17 cellular contexts compared by ENCODE assay signal in the genomic region with DNA sequence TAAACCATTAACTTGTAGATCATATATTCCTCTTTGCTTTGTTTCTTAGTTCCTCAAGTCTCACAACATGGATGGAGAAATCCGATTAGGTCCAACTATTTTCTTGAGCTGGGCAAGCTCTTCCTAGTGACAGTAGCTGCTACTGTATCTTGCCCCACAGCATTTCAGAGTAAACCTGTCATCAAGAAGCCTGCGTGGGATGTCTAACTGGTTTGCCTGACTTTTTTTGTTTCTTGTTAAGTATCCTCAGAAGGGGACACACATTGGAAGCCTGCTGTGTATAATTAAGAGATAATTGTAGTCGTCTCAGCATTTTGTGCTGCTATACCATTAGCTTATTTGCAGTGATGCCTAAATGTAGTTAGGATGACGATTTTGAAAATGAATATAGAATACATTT. TPM values are rescaled to one million over a fixed set of nuclear protein-coding genes. Genes with fewer than 3 reads are reported as not detected.
DNase-seq lines count a peak whose midpoint lies in the region; ATAC-seq and TF ChIP-seq lines count a peak whose summit lies in the region.
"Had no signal": no experiment of that assay in that cellular context is flagged by ENCODE, and none has a peak within 500 bp of the region (broad histone marks: within the 10 kb centered on the region; RNA-seq: fewer than 3 reads in every experiment).

No MANE protein-coding gene starts in this region.

- no peak overlapping the region for H3K23ac ChIP-seq in trophoblast cell (ENCODE audit: low read length)

- intact Hi-C loops in mammary epithelial cell (cut with micrococcal nuclease), result no loop called here
- intact Hi-C loops in breast epithelium (cut with DNase I; ENCODE audit: low total_unique reads), result no loop called here
- intact Hi-C loops in mucosa of descending colon (cut with DNase I, micrococcal nuclease), result no loop called here

- no peak overlapping the region for H2AFZ ChIP-seq in mammary epithelial cell (ENCODE audit: low read depth, low read length)
- H2AFZ ChIP-seq in trophoblast cell (ENCODE audit: insufficient read depth, low read length, poor library complexity), result no peak overlapping the region
- H2AFZ ChIP-seq: PC-9 had no signal

- no peak overlapping the region for H3K4me2 ChIP-seq in mammary epithelial cell (ENCODE audit: insufficient read depth, low read depth, low read length)
- H3K4me2 ChIP-seq in trophoblast cell (ENCODE audit: low read length), result peak overlapping the region; percentile 27
- H3K4me2 ChIP-seq: PC-9, SK-N-SH had no signal

- TF ChIP-seq CTCF in mammary epithelial cell (conservative IDR thresholded peaks at IDR 0.05 in 1 of 2, IDR thresholded peaks at IDR 0.05 in 1 of 2; ENCODE audit: extremely low read depth in 1 of 2, insufficient read depth in 1 of 2, low read depth in 1 of 2, low read length in 2 of 2) (no peak), breast epithelium (IDR thresholded peaks at IDR 0.05) (no peak), mucosa of descending colon (IDR thresholded peaks at IDR 0.05) (no peak)

- H3K27ac Mint-ChIP-seq in central memory CD8-positive, alpha-beta T cell (ENCODE audit: low read depth), result no peak overlapping the region
- H3K27ac Mint-ChIP-seq: IgD-negative memory B cell had no signal

- peak overlapping the region; percentile 8 for H3K4me3 Mint-ChIP-seq in central memory CD8-positive, alpha-beta T cell
- H3K4me3 Mint-ChIP-seq: IgD-negative memory B cell had no signal

- no TSS peak for BruUV-seq in mammary epithelial cell (replicated peaks; lab: Mats Ljungman, UMichigan)

- H3K27me3 Mint-ChIP-seq in central memory CD8-positive, alpha-beta T cell, result no peaks in the 10 kb centered on the region

- DNase-seq in mammary epithelial cell (peak; percentile 5), breast epithelium (ENCODE audit: low spot score in 2 of 2) (no peak), NCI-H2227 (lab: John Stamatoyannopoulos, UW; ENCODE audit: unreplicated experiment) (peak; percentile 11), trophoblast cell (peak; percentile 86 to 94), mucosa of descending colon (no peak), dermis blood vessel endothelial cell (no peak)
- DNase-seq in central memory CD8-positive, alpha-beta T cell (ENCODE audit: low spot score in 2 of 2), result no peak
- DNase-seq: Calu3, MV-4-11, NCI-H1436 treated with DMSO at 0.1 percent for 48 hours, NCI-H510A, SK-N-SH had no signal

- no peak overlapping the region for H3K4ac ChIP-seq in trophoblast cell (ENCODE audit: low read depth, low read length)

- no peak overlapping the region for H3K14ac ChIP-seq in trophoblast cell (ENCODE audit: low read length)

- H3K9me3 Mint-ChIP-seq in central memory CD8-positive, alpha-beta T cell, result no peaks in the 10 kb centered on the region
- H3K9me3 Mint-ChIP-seq: IgD-negative memory B cell had no signal

- H3K4me3 ChIP-seq in mammary epithelial cell (replicated peaks in 1 of 3; ENCODE audit: insufficient read depth in 1 of 3, low read depth in 2 of 3, low read length in 3 of 3) (no peak overlapping the region), breast epithelium (no peak overlapping the region), trophoblast cell (ENCODE audit: low read depth, low read length) (no peak overlapping the region), mucosa of descending colon (no peak overlapping the region)
- H3K4me3 ChIP-seq: PC-9 had no signal

- H3K79me1 ChIP-seq in trophoblast cell (ENCODE audit: low read length), result peaks cover 2% of the 10 kb centered on the region

- H2BK5ac ChIP-seq in trophoblast cell (ENCODE audit: low read depth, low read length, poor library complexity), result no peak overlapping the region

- no peaks in the 10 kb centered on the region for H3K36me3 Mint-ChIP-seq in central memory CD8-positive, alpha-beta T cell (ENCODE audit: insufficient read depth)
- H3K36me3 Mint-ChIP-seq: IgD-negative memory B cell had no signal

- H3K9ac ChIP-seq in mammary epithelial cell (ENCODE audit: insufficient read depth, low read length) (no peak overlapping the region), trophoblast cell (ENCODE audit: low read length) (no peak overlapping the region)
- H3K9ac ChIP-seq: SK-N-SH had no signal

- no peak overlapping the region for H3K27ac ChIP-seq in mammary epithelial cell (ENCODE audit: insufficient read depth, low read depth, low read length)
- no peak overlapping the region for H3K27ac ChIP-seq in breast epithelium
- no peak overlapping the region for H3K27ac ChIP-seq in trophoblast cell (ENCODE audit: low read depth, low read length)
- H3K27ac ChIP-seq: C4-2B, PC-9 had no signal

- H2BK12ac ChIP-seq in trophoblast cell (ENCODE audit: low read length), result no peak overlapping the region

- H3K79me2 ChIP-seq in mammary epithelial cell (ENCODE audit: insufficient read depth, low read length) (no peaks in the 10 kb centered on the region), trophoblast cell (ENCODE audit: control insufficient read depth, insufficient read depth, low read length, poor library complexity) (no peaks in the 10 kb centered on the region)

- H4K12ac ChIP-seq in trophoblast cell (ENCODE audit: low read depth, low read length), result no peak overlapping the region

- H3K27me3 ChIP-seq in mammary epithelial cell (ENCODE audit: insufficient read depth, low read length) (peaks cover 9% of the 10 kb centered on the region), breast epithelium (no peaks in the 10 kb centered on the region), trophoblast cell (ENCODE audit: insufficient read depth, low read length) (no peaks in the 10 kb centered on the region)

- no peaks in the 10 kb centered on the region for H3K36me3 ChIP-seq in mammary epithelial cell (ENCODE audit: insufficient read depth, low read length)
- no peaks in the 10 kb centered on the region for H3K36me3 ChIP-seq in breast epithelium
- no peaks in the 10 kb centered on the region for H3K36me3 ChIP-seq in trophoblast cell (ENCODE audit: control insufficient read depth in 1 of 2, insufficient read depth in 2 of 2, low read length in 2 of 2)
- no peaks in the 10 kb centered on the region for H3K36me3 ChIP-seq in mucosa of descending colon (ENCODE audit: low read depth)

- peaks cover 44% of the 10 kb centered on the region for H3K4me1 Mint-ChIP-seq in central memory CD8-positive, alpha-beta T cell

- in situ Hi-C loops in mammary epithelial cell (cut with MboI; ENCODE audit: low sequenced_read_pairs in 2 of 2), result no loop called here

- H3K4me1 ChIP-seq in mammary epithelial cell (ENCODE audit: insufficient read depth, low read length) (no peaks in the 10 kb centered on the region), breast epithelium (no peaks in the 10 kb centered on the region), trophoblast cell (ENCODE audit: control insufficient read depth in 1 of 2, insufficient read depth in 2 of 2, low read length in 2 of 2) (peaks cover 0 to 3% of the 10 kb centered on the region in 2 experiments), mucosa of descending colon (ENCODE audit: low read depth) (peaks cover 5% of the 10 kb centered on the region)

- 18% methylated on average over 4 of the region's 4 CpGs for WGBS in mammary epithelial cell (ENCODE audit: low coverage, missing lambda C conversion rate)
- WGBS in trophoblast cell (ENCODE audit: extremely low coverage, insufficient coverage, insufficient read length), result 100% methylated on average over 1 of the region's 4 CpGs

- TF ChIP-seq POLR2A in breast epithelium (IDR thresholded peaks at IDR 0.05), result no peak

- CTCF ChIA-PET in mammary epithelial cell (lab: Charles Lee; ENCODE audit: low non-redundant PET), result no interaction called here

- dilution Hi-C loops in mammary epithelial cell (cut with HindIII; ENCODE audit: low sequenced_read_pairs), result no loop called here

- no peak for ATAC-seq in central memory CD8-positive, alpha-beta T cell (replicated peaks; ENCODE audit: extremely low read depth, poor library complexity, severe bottlenecking)
- ATAC-seq in HG02885 (IDR thresholded peaks at IDR 0.05; ENCODE audit: poor library complexity, unreplicated experiment) (no peak), mucosa of descending colon (no peak)
- ATAC-seq: HCT116 had no signal

- no peak overlapping the region for H4K91ac ChIP-seq in trophoblast cell (ENCODE audit: low read depth, low read length)

- H3K18ac ChIP-seq in trophoblast cell (ENCODE audit: low read length), result no peak overlapping the region

- no peak overlapping the region for H2AK5ac ChIP-seq in trophoblast cell (ENCODE audit: low read length)

- no peak overlapping the region for H2BK120ac ChIP-seq in trophoblast cell (ENCODE audit: insufficient read depth, low read length, poor library complexity)

- H3K9me3 ChIP-seq in mammary epithelial cell (replicated peaks; ENCODE audit: insufficient read depth, low read length), result no peaks in the 10 kb centered on the region
- H3K9me3 ChIP-seq in breast epithelium, result no peaks in the 10 kb centered on the region
- H3K9me3 ChIP-seq in trophoblast cell (ENCODE audit: insufficient read depth, low read depth, low read length), result no peaks in the 10 kb centered on the region
- no peaks in the 10 kb centered on the region for H3K9me3 ChIP-seq in mucosa of descending colon
- H3K9me3 ChIP-seq: SK-N-SH had no signal

- H4K8ac ChIP-seq in trophoblast cell (ENCODE audit: low read depth, low read length), result no peak overlapping the region

- H4K20me1 ChIP-seq in mammary epithelial cell (ENCODE audit: insufficient read depth, low read length), result no peaks in the 10 kb centered on the region

RNA-seq across cellular contexts. Expression of a gene that starts 29.3 kb away (rescaled TPM):
- total RNA-seq in mammary epithelial cell, result 100 to 1,000 TPM in 1 of 2 donors, 10 to 100 TPM in 1; 93.2 to 149 TPM
- polyA plus RNA-seq in mammary epithelial cell, result 50.8 TPM
- 91.9 TPM for polyA minus RNA-seq in mammary epithelial cell
- total RNA-seq in breast epithelium, result 100 to 1,000 TPM in 2 of 3 donors, 10 to 100 TPM in 1; 93.5 to 132 (median 109) TPM
- 277 and 288 TPM in 2 replicates for polyA plus RNA-seq in trophoblast cell (2013)
- total RNA-seq in mucosa of descending colon, result 100 to 1,000 TPM in 1 of 3 donors, 10 to 100 TPM in 2; 86.0 to 118 (median 94.3) TPM
- total RNA-seq in dermis blood vessel endothelial cell, result 147 and 243 TPM in 2 replicates

Comparison
In these comparisons a context has a peak if more than half of its experiments do, and no peak if none do; other contexts are left out.
1. DNase-seq: peak in mammary epithelial cell (single experiment), NCI-H2227 (single experiment) and trophoblast cell (2 of 2); none in breast epithelium (0 of 2), central memory CD8-positive, alpha-beta T cell (0 of 2), mucosa of descending colon (0 of 3) and dermis blood vessel endothelial cell (single experiment).